Comparison of ENCODE assay signal across 26 cellular contexts in genomic region chr4:172957216-172957615, GRCh38.
"Had no signal": no experiment of that assay in that cellular context is flagged by ENCODE, and none has a peak within 500 bp of the region (broad histone marks: within the 10 kb centered on the region; RNA-seq: fewer than 3 reads in every experiment).

No MANE protein-coding gene starts in this region.

- H3K4me1 ChIP-seq: suprapubic skin, testis, upper lobe of right lung, uterus, vagina had no signal

- FAIRE-seq: urothelium cell line had no signal

- ATAC-seq: stimulated activated effector memory CD8-positive, alpha-beta T cell treated with anti-CD3 and anti-CD28 coated beads, Interleukin-12 subunit alpha, Interleukin-12 subunit beta, amount 100 ng/mL, for 72 hours; stimulated activated memory B cell treated with anti-CD40 and anti-IgM and Interleukin-4, amounts not matched to agents 10 μg/mL and 1 μg/mL and 100 μg/mL, for 72 hours; stimulated activated naive B cell treated with anti-CD40 and anti-IgM and Interleukin-4, amounts not matched to agents 10 μg/mL and 1 μg/mL and 100 μg/mL, for 72 hours; stimulated activated naive CD8-positive, alpha-beta T cell treated with anti-CD3 and anti-CD28 coated beads, Interleukin-15, amount 100 ng/mL, for 72 hours; stimulated activated naive CD8-positive, alpha-beta T cell treated with anti-CD3 and anti-CD28 coated beads, Interleukin-15, Interleukin-2, amounts not matched to agents 100 U/mL and 50 U/mL, for 24 hours; upper lobe of right lung had no signal

- H3K27me3 ChIP-seq: stomach, suprapubic skin, testis, thyroid gland, tibial artery, tibial nerve, transverse colon, upper lobe of left lung, upper lobe of right lung, uterus, vagina had no signal

- H3K9me3 ChIP-seq: stomach, suprapubic skin, testis, thoracic aorta, thyroid gland, tibial artery, tibial nerve, transverse colon, upper lobe of left lung, upper lobe of right lung, uterus, vagina had no signal

- H3K4me3 ChIP-seq: stomach, suprapubic skin, testis, thoracic aorta, thyroid gland, tibial artery, tibial nerve, transverse colon, upper lobe of left lung, upper lobe of right lung, uterus, vagina had no signal

- H3K27ac ChIP-seq: stomach, suprapubic skin, testis, thoracic aorta, thyroid gland, tibial artery, tibial nerve, transverse colon, upper lobe of left lung, upper lobe of right lung, uterus, vagina had no signal

- H3K36me3 ChIP-seq: stomach, suprapubic skin, thoracic aorta, thyroid gland, tibial artery, tibial nerve, transverse colon, upper lobe of left lung, upper lobe of right lung, uterus, vagina had no signal

- DNase-seq: stimulated activated CD4-positive, alpha-beta T cell treated with anti-CD3 and anti-CD28 coated beads, Interleukin-2, amount 100 ng/mL, for 48 hours; stimulated activated CD4-positive, alpha-beta T cell treated with anti-CD3 and anti-CD28 coated beads, Interleukin-4, amount 100 ng/mL, for 1 hour; stimulated activated CD4-positive, alpha-beta T cell treated with anti-CD3 and anti-CD28 coated beads, Interleukin-4, amount 100 ng/mL, for 24 hours; stimulated activated CD4-positive, alpha-beta T cell treated with anti-CD3 and anti-CD28 coated beads, Interleukin-4, amount 100 ng/mL, for 4 hours; stimulated activated CD8-positive, alpha-beta memory T cell treated with anti-CD3 and anti-CD28 coated beads, Interleukin-4, amount 100 ng/mL, for 48 hours; stimulated activated naive B cell treated with anti-CD40 and anti-IgM and Interleukin-4, amounts not matched to agents 10 μg/mL and 1 μg/mL and 100 μg/mL, for 72 hours; stimulated activated naive CD4-positive, alpha-beta T cell; stimulated activated naive CD4-positive, alpha-beta T cell treated with Interleukin-2 at 50 U/mL for 16 hours; stimulated activated naive CD8-positive, alpha-beta T cell treated with anti-CD3 and anti-CD28 coated beads, Interleukin-15, amount 100 ng/mL, for 72 hours; stimulated activated naive CD8-positive, alpha-beta T cell treated with anti-CD3 and anti-CD28 coated beads, Interleukin-15, Interleukin-2, amounts not matched to agents 100 U/mL and 50 U/mL, for 24 hours; stomach; substantia nigra; testis; thyroid gland; tibial artery; transverse colon; upper lobe of left lung; upper lobe of right lung; uterus had no signal
